18 cellular contexts compared by ENCODE assay signal in the genomic region with DNA sequence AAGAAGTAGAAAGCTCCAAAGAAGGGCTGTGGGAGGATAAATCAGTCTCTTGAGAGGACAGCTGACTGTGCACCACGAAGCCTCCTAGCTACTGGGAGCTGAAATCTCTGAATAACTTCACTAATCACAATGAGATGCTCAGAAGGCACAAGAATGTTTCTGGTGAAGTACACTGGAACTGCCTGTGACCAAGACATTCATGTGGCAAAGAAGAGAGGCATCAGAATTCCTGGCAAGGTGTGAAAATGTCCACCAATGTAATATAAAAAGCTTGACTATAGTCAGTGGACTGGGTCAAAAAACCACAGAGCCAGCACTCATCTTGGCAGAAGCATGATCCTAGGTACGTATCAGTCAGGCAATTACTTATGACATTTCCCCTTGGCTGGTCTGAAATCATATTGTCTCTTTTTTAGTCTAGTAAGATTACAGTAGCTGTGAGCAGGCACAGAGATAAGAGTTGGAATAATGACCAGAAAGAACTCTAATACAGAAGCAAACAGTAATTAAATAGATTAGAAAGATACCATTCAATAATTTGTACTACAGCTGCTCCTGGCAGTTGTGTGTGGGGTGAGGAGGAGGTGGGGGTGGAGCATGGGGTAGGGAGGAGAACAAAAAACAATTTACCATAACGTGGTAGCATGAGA.
DNase-seq lines count a peak whose midpoint lies in the region; ATAC-seq and TF ChIP-seq lines count a peak whose summit lies in the region.
"Had no signal": no experiment of that assay in that cellular context is flagged by ENCODE, and none has a peak within 500 bp of the region (broad histone marks: within the 10 kb centered on the region; RNA-seq: fewer than 3 reads in every experiment).

No MANE protein-coding gene starts in this region.

- peak; percentile 78 for DNase-seq in NCI-H1105 treated with DMSO at 0.1 percent for 48 hours (lab: John Stamatoyannopoulos, UW)
- DNase-seq in SK-N-DZ (ENCODE audit: low spot score) = peak; percentile 42
- no peak for DNase-seq in OCI-LY7 (ENCODE audit: low spot score)
- no peak for DNase-seq in mucosa of descending colon
- DNase-seq: ACHN; AML-193; CD4-positive, CD25-positive, alpha-beta regulatory T cell; HFFc6; NCI-H1092; NCI-H2171; NCI-H446; T-helper 1 cell had no signal

- ATAC-seq in GM21723 (IDR thresholded peaks at IDR 0.05; ENCODE audit: unreplicated experiment) = no peak
- no peak for ATAC-seq in GM18498 (IDR thresholded peaks at IDR 0.05; ENCODE audit: unreplicated experiment)
- ATAC-seq in mucosa of descending colon = no peak
- ATAC-seq: Panc1 had no signal

- H3K4me1 ChIP-seq in mesodermal cell (ENCODE audit: control insufficient read depth, insufficient read depth, low read length, poor library complexity, severe bottlenecking) = no peaks in the 10 kb centered on the region
- H3K4me1 ChIP-seq in OCI-LY7 (ENCODE audit: insufficient read depth, low read length, poor library complexity, severe bottlenecking) = no peaks in the 10 kb centered on the region
- no peaks in the 10 kb centered on the region for H3K4me1 ChIP-seq in mucosa of descending colon (ENCODE audit: low read depth)

- H3K4me2 ChIP-seq in OCI-LY7 (ENCODE audit: low read length) = no peak overlapping the region
- H3K4me2 ChIP-seq: KMS-11 had no signal

- TF ChIP-seq CTCF in OCI-LY7 (conservative IDR thresholded peaks at IDR 0.05; ENCODE audit: low read length) (no peak), mucosa of descending colon (IDR thresholded peaks at IDR 0.05) (no peak)

- POLR2A ChIA-PET in OCI-LY7 (lab: Charles Lee) = no interaction called here

- H3K36me3 ChIP-seq in mesodermal cell (ENCODE audit: control insufficient read depth, insufficient read depth, low read length) (no peaks in the 10 kb centered on the region), OCI-LY7 (ENCODE audit: insufficient read depth, low read length) (no peaks in the 10 kb centered on the region), mucosa of descending colon (ENCODE audit: low read depth) (no peaks in the 10 kb centered on the region)

- H3K79me2 ChIP-seq in OCI-LY7 (ENCODE audit: insufficient read depth, low read depth, low read length) = no peaks in the 10 kb centered on the region

- H2AFZ ChIP-seq in OCI-LY7 (ENCODE audit: low read length) = no peak overlapping the region

- WGBS in mesodermal cell (ENCODE audit: insufficient coverage in 2 of 2), 2 experiments = 78 to 100% methylated on average over 1 of the region's 3 CpGs

- peak overlapping the region; percentile 3 for H3K27ac ChIP-seq in mesodermal cell (ENCODE audit: low read depth, low read length, severe bottlenecking)
- H3K27ac ChIP-seq in OCI-LY7 (ENCODE audit: low read depth, low read length, poor library complexity, severe bottlenecking) = no peak overlapping the region
- H3K27ac ChIP-seq: KMS-11, SK-N-MC had no signal

- CTCF ChIA-PET in OCI-LY7 (lab: Charles Lee; ENCODE audit: unreplicated experiment) = no interaction called here

- H3K4me3 ChIP-seq in mesodermal cell (ENCODE audit: extremely low read depth, insufficient read depth, low read length, poor library complexity, severe bottlenecking) = no peak overlapping the region
- no peak overlapping the region for H3K4me3 ChIP-seq in OCI-LY7 (ENCODE audit: low read depth, low read length, poor library complexity, severe bottlenecking)
- no peak overlapping the region for H3K4me3 ChIP-seq in mucosa of descending colon
- H3K4me3 ChIP-seq: SK-N-MC had no signal

- intact Hi-C loops in OCI-LY7 (cut with micrococcal nuclease; ENCODE audit: unreplicated experiment) = no loop called here
- intact Hi-C loops in mucosa of descending colon (cut with DNase I, micrococcal nuclease) = no loop called here

- H4K20me1 ChIP-seq in OCI-LY7 (ENCODE audit: insufficient read depth, low read length) = no peaks in the 10 kb centered on the region

- no peaks in the 10 kb centered on the region for H3K9me3 ChIP-seq in mesodermal cell (ENCODE audit: control insufficient read depth, low read length)
- no peaks in the 10 kb centered on the region for H3K9me3 ChIP-seq in OCI-LY7 (ENCODE audit: low read length)
- no peaks in the 10 kb centered on the region for H3K9me3 ChIP-seq in mucosa of descending colon

- no TSS peak for BruUV-seq in OCI-LY7 (replicated peaks; lab: Mats Ljungman, UMichigan)

- no peaks in the 10 kb centered on the region for H3K9me2 ChIP-seq in OCI-LY7 (ENCODE audit: insufficient read depth, low read length)

Comparison
In these comparisons a context has a peak if more than half of its experiments do, and no peak if none do; other contexts are left out.
1. DNase-seq: peak in NCI-H1105 treated with DMSO at 0.1 percent for 48 hours (single experiment) and SK-N-DZ (single experiment); none in OCI-LY7 (single experiment) and mucosa of descending colon (0 of 3).